Comparison of ENCODE assay signal across 14 cellular contexts in genomic region chr15:91953432-91953831, GRCh38.
DNase-seq lines count a peak whose midpoint lies in the region; ATAC-seq and TF ChIP-seq lines count a peak whose summit lies in the region.
"Had no signal": no experiment of that assay in that cellular context is flagged by ENCODE, and none has a peak within 500 bp of the region (broad histone marks: within the 10 kb centered on the region; RNA-seq: fewer than 3 reads in every experiment).

No MANE protein-coding gene starts in this region.

- TF ChIP-seq CTCF in CD14-positive monocyte (IDR thresholded peaks at IDR 0.05) (no peak), IMR-90 (conservative IDR thresholded peaks at IDR 0.05; ENCODE audit: low read depth, low read length) (no peak), mammary epithelial cell (conservative IDR thresholded peaks at IDR 0.05 in 1 of 2, IDR thresholded peaks at IDR 0.05 in 1 of 2; ENCODE audit: extremely low read depth in 1 of 2, insufficient read depth in 1 of 2, low read depth in 1 of 2, low read length in 2 of 2) (peak in 1 of 2 donors; percentile 9), natural killer cell (IDR thresholded peaks at IDR 0.05) (no peak)

- peaks cover 12% of the 10 kb centered on the region; the same call in 1 of the 2 replicates for H3K4me1 ChIP-seq in IMR-90 (ENCODE audit: control insufficient read depth, insufficient read depth, low read length)
- H3K4me1 ChIP-seq in mammary epithelial cell (ENCODE audit: insufficient read depth, low read length), result peaks cover 73% of the 10 kb centered on the region

- H3K4me3 Mint-ChIP-seq in CD14-positive monocyte, result no peak overlapping the region
- peak overlapping the region; percentile 75 for H3K4me3 Mint-ChIP-seq in natural killer cell
- H3K4me3 Mint-ChIP-seq: B cell had no signal

- no peak overlapping the region for H2AK9ac ChIP-seq in IMR-90 (replicated peaks; ENCODE audit: low read depth, low read length, poor library complexity)

- TF ChIP-seq POLR2A in IMR-90 (IDR thresholded peaks at IDR 0.05; ENCODE audit: low read depth, low read length), result no peak

- CTCF ChIA-PET in IMR-90 (lab: Yijun Ruan, JAX) (interaction anchor here (0.5 kb wide), 1 partner anchor 1350 kb away, joined by 3 read pairs; no protein-coding TSS in a partner anchor), mammary epithelial cell (lab: Charles Lee; ENCODE audit: low non-redundant PET) (no interaction called here)

- H3K14ac ChIP-seq in IMR-90 (replicated peaks; ENCODE audit: low read depth, low read length), result no peak overlapping the region

- no peaks in the 10 kb centered on the region for H3K27me3 ChIP-seq in IMR-90 (ENCODE audit: control insufficient read depth, insufficient read depth, low read length)
- no peaks in the 10 kb centered on the region for H3K27me3 ChIP-seq in mammary epithelial cell (ENCODE audit: insufficient read depth, low read length)
- H3K27me3 ChIP-seq: body of pancreas had no signal

- no peak overlapping the region for H4K91ac ChIP-seq in IMR-90 (ENCODE audit: insufficient read depth, low read depth, low read length)

- no peak overlapping the region for H3K23ac ChIP-seq in IMR-90 (ENCODE audit: low read depth, low read length)

- no peak for TF ChIP-seq RAD21 in IMR-90 (IDR thresholded peaks at IDR 0.05; ENCODE audit: low read length)

- ATAC-seq in IMR-90 (ENCODE audit: low read depth) (no peak), natural killer cell (peak in 2 of 3 donors; percentile 10 to 39), HG02884 (IDR thresholded peaks at IDR 0.05; ENCODE audit: unreplicated experiment) (no peak)

- H4K20me1 ChIP-seq in IMR-90 (ENCODE audit: insufficient read depth, low read length) (no peaks in the 10 kb centered on the region), mammary epithelial cell (ENCODE audit: insufficient read depth, low read length) (no peaks in the 10 kb centered on the region)

- H2BK5ac ChIP-seq in IMR-90 (ENCODE audit: low read depth, low read length, poor library complexity, severe bottlenecking), result no peak overlapping the region

- intact Hi-C loops in CD14-positive monocyte (cut with micrococcal nuclease), result loop anchor here in 1 of 2 donors (5.0 kb wide), 2 partner anchors 46 to 114 kb away; no protein-coding TSS in a partner anchor
- intact Hi-C loops in IMR-90 (cut with micrococcal nuclease), result no loop called here
- intact Hi-C loops in mammary epithelial cell (cut with micrococcal nuclease), result loop anchor here (1.0 kb wide), 1 partner anchor 392 kb away; no protein-coding TSS in a partner anchor
- intact Hi-C loops in natural killer cell (cut with micrococcal nuclease), result no loop called here

- no peaks in the 10 kb centered on the region for H3K36me3 ChIP-seq in IMR-90 (ENCODE audit: control insufficient read depth, insufficient read depth, low read length)
- no peaks in the 10 kb centered on the region for H3K36me3 ChIP-seq in mammary epithelial cell (ENCODE audit: insufficient read depth, low read length)

- H2BK15ac ChIP-seq in IMR-90 (ENCODE audit: low read depth, low read length), result no peak overlapping the region

- H3K36me3 Mint-ChIP-seq in CD14-positive monocyte, result peaks cover 3 to 15% of the 10 kb centered on the region in 2 donors
- H3K36me3 Mint-ChIP-seq in natural killer cell, result no peaks in the 10 kb centered on the region

- H2BK120ac ChIP-seq in IMR-90 (ENCODE audit: low read depth, low read length), result no peak overlapping the region

- H3K4me2 ChIP-seq in IMR-90 (ENCODE audit: low read depth, low read length), result no peak overlapping the region
- peak overlapping the region; percentile 38 for H3K4me2 ChIP-seq in mammary epithelial cell (ENCODE audit: insufficient read depth, low read depth, low read length)

- H2BK20ac ChIP-seq in IMR-90 (ENCODE audit: low read depth, low read length), result no peak overlapping the region

- H3K27me3 Mint-ChIP-seq in CD14-positive monocyte (ENCODE audit: low read depth in 3 of 3), result peaks cover 0 to 4% (median 3%) of the 10 kb centered on the region in 3 donors
- no peaks in the 10 kb centered on the region for H3K27me3 Mint-ChIP-seq in natural killer cell (ENCODE audit: low read depth in 2 of 2)

- H3K27ac ChIP-seq in IMR-90 (ENCODE audit: insufficient read depth, low read length) (no peak overlapping the region), mammary epithelial cell (ENCODE audit: insufficient read depth, low read depth, low read length) (peak overlapping the region; percentile 77)

- no peak overlapping the region for H3K4me3 ChIP-seq in IMR-90 (ENCODE audit: insufficient read depth, low read depth, low read length)
- H3K4me3 ChIP-seq in mammary epithelial cell (replicated peaks in 1 of 3; ENCODE audit: insufficient read depth in 1 of 3, low read depth in 2 of 3, low read length in 3 of 3), result no peak overlapping the region
- H3K4me3 ChIP-seq: body of pancreas had no signal

- H2AFZ ChIP-seq in IMR-90 (replicated peaks; ENCODE audit: low read length, poor library complexity), result peak overlapping the region; percentile 38
- H2AFZ ChIP-seq in mammary epithelial cell (ENCODE audit: low read depth, low read length), result peak overlapping the region; percentile 4

- H3K4me1 Mint-ChIP-seq in CD14-positive monocyte (peaks cover 76% of the 10 kb centered on the region), natural killer cell (peaks cover 84 to 85% of the 10 kb centered on the region in 2 donors)
- H3K4me1 Mint-ChIP-seq: B cell had no signal

- dilution Hi-C loops in IMR-90 (cut with HindIII; ENCODE audit: low sequenced_read_pairs, unreplicated experiment) (no loop called here), mammary epithelial cell (cut with HindIII; ENCODE audit: low sequenced_read_pairs) (no loop called here)

- POLR2A ChIA-PET in IMR-90 (lab: Charles Lee; ENCODE audit: unreplicated experiment), result no interaction called here

- H3K79me2 ChIP-seq in mammary epithelial cell (ENCODE audit: insufficient read depth, low read length), result peaks cover 74% of the 10 kb centered on the region

- 80% methylated on average over 1 of the region's 7 CpGs; no CpG with 5 or more reads in 1 of the 2 experiments for WGBS in IMR-90 (ENCODE audit: extremely low coverage in 2 of 2, insufficient read length in 1 of 2), 2 experiments
- WGBS in mammary epithelial cell (ENCODE audit: low coverage, missing lambda C conversion rate), result 0% methylated on average over 6 of the region's 7 CpGs

- in situ Hi-C loops in IMR-90 (cut with MboI; ENCODE audit: low sequenced_read_pairs) (no loop called here), mammary epithelial cell (cut with MboI; ENCODE audit: low sequenced_read_pairs in 2 of 2) (no loop called here)

- peaks cover 6% of the 10 kb centered on the region; the same call in 1 of the 2 replicates for H3K9me1 ChIP-seq in IMR-90 (ENCODE audit: insufficient read depth, low read length)

- DNase-seq in CD14-positive monocyte (ENCODE audit: low spot score), result no peak
- no peak for DNase-seq in IMR-90
- peak; percentile 99 for DNase-seq in mammary epithelial cell
- no peak for DNase-seq in natural killer cell
- no peak for DNase-seq in OCI-M2 (lab: John Stamatoyannopoulos, UW; ENCODE audit: unreplicated experiment)
- DNase-seq in foreskin melanocyte, result no peak
- DNase-seq in ecto neural progenitor cell (ENCODE audit: low spot score), result no peak
- DNase-seq: activated effector memory CD4-positive, alpha-beta T cell treated with Interleukin-2 at 50 U/mL for 16 hours; body of pancreas; effector CD8-positive, alpha-beta T cell; NCI-H1048; T-helper 9 cell had no signal

- H4K5ac ChIP-seq in IMR-90 (ENCODE audit: low read depth, low read length), result no peak overlapping the region

- no peak overlapping the region for H2AK5ac ChIP-seq in IMR-90 (ENCODE audit: low read depth, low read length)

- no TSS peak for BruUV-seq in IMR-90 (replicated peaks; lab: Mats Ljungman, UMichigan)
- no TSS peak for BruUV-seq in mammary epithelial cell (replicated peaks; lab: Mats Ljungman, UMichigan)

- H3K27ac Mint-ChIP-seq in CD14-positive monocyte, result peak overlapping the region; percentile 21 to 88 (median 81)
- peak overlapping the region; percentile 69 to 81 for H3K27ac Mint-ChIP-seq in natural killer cell
- H3K27ac Mint-ChIP-seq: B cell had no signal

- H3K9me3 Mint-ChIP-seq in CD14-positive monocyte (peaks cover 0 to 2% (median 0%) of the 10 kb centered on the region in 7 donors), natural killer cell (no peaks in the 10 kb centered on the region)

- H3K56ac ChIP-seq in IMR-90 (ENCODE audit: extremely low read depth, insufficient read depth, low read length), result no peak overlapping the region

- peaks cover 0 to 11% of the 10 kb centered on the region in 2 experiments; a peak in 1 of 4 replicates for H3K79me1 ChIP-seq in IMR-90 (ENCODE audit: low read depth in 1 of 2, low read length in 2 of 2)

- H3K18ac ChIP-seq in IMR-90 (ENCODE audit: low read depth, low read length), result no peak overlapping the region

- no peaks in the 10 kb centered on the region for H3K9me3 ChIP-seq in IMR-90 (ENCODE audit: control insufficient read depth, insufficient read depth, low read length)
- H3K9me3 ChIP-seq in mammary epithelial cell (replicated peaks; ENCODE audit: insufficient read depth, low read length), result no peaks in the 10 kb centered on the region
- H3K9me3 ChIP-seq: body of pancreas had no signal

- H3K9ac ChIP-seq in IMR-90 (ENCODE audit: low read depth, low read length) (no peak overlapping the region), mammary epithelial cell (ENCODE audit: insufficient read depth, low read length) (peak overlapping the region; percentile 30)

- no peak overlapping the region for H4K8ac ChIP-seq in IMR-90 (ENCODE audit: low read depth in 2 of 2, low read length in 2 of 2)

- no peak overlapping the region for H3K4ac ChIP-seq in IMR-90 (ENCODE audit: low read depth, low read length)

TF ChIP-seq in IMR-90, 13 proteins besides CTCF, POLR2A, EP300 and RAD21:
- TF ChIP-seq MAZ (IDR thresholded peaks at IDR 0.05; ENCODE audit: borderline replicate concordance, low read depth, low read length), result no peak
- no peak for TF ChIP-seq ELK1 (IDR thresholded peaks at IDR 0.05; ENCODE audit: borderline replicate concordance, low read depth, low read length)

Comparison
In these comparisons a context has a peak if more than half of its experiments do, and no peak if none do; other contexts are left out.
1. ATAC-seq: peak in natural killer cell (2 of 3); none in IMR-90 (single experiment) and HG02884 (single experiment).